Comparison of ENCODE assay signal across 9 cellular contexts in the genomic region with DNA sequence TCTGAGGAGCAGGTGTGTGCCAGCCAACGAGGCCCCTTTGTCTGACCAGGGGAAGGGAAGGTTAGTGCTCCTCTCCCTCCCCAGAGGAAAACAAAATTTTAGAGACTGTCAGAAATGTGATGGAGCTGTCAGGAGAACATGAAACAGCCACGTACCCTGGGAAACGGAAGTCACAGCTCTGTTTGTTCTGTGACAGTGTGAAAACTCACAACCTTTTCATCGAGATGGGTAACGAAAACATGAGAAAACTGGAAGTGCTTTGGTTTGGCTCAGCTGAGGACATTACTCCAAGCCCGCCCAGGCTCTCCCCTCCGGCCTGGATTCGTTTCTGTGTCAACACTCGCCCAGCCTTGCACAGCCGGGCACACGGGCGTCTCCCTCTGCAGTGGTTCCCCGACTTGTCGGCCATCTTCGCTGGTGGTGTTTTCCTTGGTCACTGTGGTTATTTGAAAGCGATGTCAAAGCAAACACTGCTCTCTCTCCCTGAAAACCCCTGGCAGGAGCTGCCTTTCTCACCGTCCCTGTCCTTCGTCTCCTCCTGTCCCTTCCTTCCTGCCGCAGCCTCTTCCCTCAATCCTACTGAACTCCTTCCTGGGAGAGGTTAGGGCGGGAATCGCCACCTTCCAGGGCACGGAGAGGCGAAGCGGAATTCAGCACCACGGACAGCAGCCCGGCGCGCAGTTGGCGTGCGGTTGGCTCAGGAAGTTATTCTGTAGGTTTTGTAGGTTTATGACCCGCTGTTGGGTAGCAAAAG. TPM values are rescaled to one million over a fixed set of nuclear protein-coding genes. Genes with fewer than 3 reads are reported as not detected.
A peak's percentile ranks its signal among the peaks of the same experiment; 100 is the strongest.
DNase-seq lines count a peak whose midpoint lies in the region; TF ChIP-seq lines count a peak whose summit lies in the region.
"Had no signal": no experiment of that assay in that cellular context is flagged by ENCODE, and none has a peak within 500 bp of the region (broad histone marks: within the 10 kb centered on the region; RNA-seq: fewer than 3 reads in every experiment).

No MANE protein-coding gene starts in this region.

- H2AFZ ChIP-seq in smooth muscle cell (ENCODE audit: low read depth): no peak overlapping the region

- no peaks in the 10 kb centered on the region for H4K20me1 ChIP-seq in smooth muscle cell (ENCODE audit: low read depth)

- no peak overlapping the region for H3K27ac ChIP-seq in smooth muscle cell (ENCODE audit: low read depth)

- H3K27me3 ChIP-seq in smooth muscle cell (ENCODE audit: low read depth): peaks cover 28% of the 10 kb centered on the region

- no peak overlapping the region for H3K9ac ChIP-seq in smooth muscle cell (ENCODE audit: low read depth)

- DNase-seq in EH (ENCODE audit: low read depth) (peak; percentile 22), UCSD-AML1 (lab: John Stamatoyannopoulos, UW; ENCODE audit: unreplicated experiment) (peak; percentile 58), smooth muscle cell (lab: John Stamatoyannopoulos, UW; ENCODE audit: unreplicated experiment) (peak; percentile 26), NCI-H526 (lab: John Stamatoyannopoulos, UW) (no peak), HPDE6-E6E7 (ENCODE audit: extremely low spot score) (no peak), amniotic stem cell (lab: John Stamatoyannopoulos, UW) (no peak), DMS79 (lab: John Stamatoyannopoulos, UW) (no peak)
- DNase-seq in central memory CD4-positive, alpha-beta T cell: peak; percentile 51

- no peak overlapping the region for H3K4me3 ChIP-seq in smooth muscle cell
- H3K4me3 ChIP-seq: lung had no signal

- no peaks in the 10 kb centered on the region for H3K9me3 ChIP-seq in smooth muscle cell (replicated peaks; ENCODE audit: low read depth)

- no peaks in the 10 kb centered on the region for H3F3A ChIP-seq in smooth muscle cell (ENCODE audit: low read depth)

- 39% methylated on average over 31 of the region's 31 CpGs for WGBS in smooth muscle cell (ENCODE audit: low lambda C conversion rate)

- no peaks in the 10 kb centered on the region for H3K4me1 ChIP-seq in smooth muscle cell (ENCODE audit: low read depth)

- H3K79me2 ChIP-seq in smooth muscle cell (ENCODE audit: low read depth): no peaks in the 10 kb centered on the region

- no peak overlapping the region for H3K4me2 ChIP-seq in smooth muscle cell

- no peaks in the 10 kb centered on the region for H3K36me3 ChIP-seq in smooth muscle cell (ENCODE audit: low read depth)

- TF ChIP-seq CTCF in smooth muscle cell (IDR thresholded peaks at IDR 0.05; ENCODE audit: borderline replicate concordance, insufficient read depth, poor library complexity, severe bottlenecking): no peak

RNA-seq across cellular contexts. Expression of gene RPS19BP1, which starts 12.9 kb away (rescaled TPM):
- total RNA-seq in smooth muscle cell: 42.8 and 71.6 TPM in 2 replicates
- polyA plus RNA-seq in smooth muscle cell: 97.1 and 115 TPM in 2 replicates

RNA-seq across cellular contexts. Expression of gene CACNA1I, which starts 25.1 kb away (rescaled TPM):
- total RNA-seq in smooth muscle cell: not detected in 2 replicates
- not detected in 2 replicates for polyA plus RNA-seq in smooth muscle cell

RNA-seq across cellular contexts. Expression of gene ATF4, which starts 25.1 kb away (rescaled TPM):
- 421 and 443 TPM in 2 replicates for total RNA-seq in smooth muscle cell
- 288 and 339 TPM in 2 replicates for polyA plus RNA-seq in smooth muscle cell

RNA-seq across cellular contexts. Expression of gene MIEF1, which starts 43.4 kb away (rescaled TPM):
- total RNA-seq in smooth muscle cell: 11.1 and 17.8 TPM in 2 replicates
- 11.3 and 14.5 TPM in 2 replicates for polyA plus RNA-seq in smooth muscle cell

Comparison
In these comparisons a context has a peak if more than half of its experiments do, and no peak if none do; other contexts are left out.
1. DNase-seq: peak in EH (single experiment), UCSD-AML1 (single experiment), central memory CD4-positive, alpha-beta T cell (single experiment) and smooth muscle cell (single experiment); none in NCI-H526 (0 of 2), HPDE6-E6E7 (single experiment), amniotic stem cell (single experiment) and DMS79 (single experiment).